6 cellular contexts compared by ENCODE assay signal in the genomic region with DNA sequence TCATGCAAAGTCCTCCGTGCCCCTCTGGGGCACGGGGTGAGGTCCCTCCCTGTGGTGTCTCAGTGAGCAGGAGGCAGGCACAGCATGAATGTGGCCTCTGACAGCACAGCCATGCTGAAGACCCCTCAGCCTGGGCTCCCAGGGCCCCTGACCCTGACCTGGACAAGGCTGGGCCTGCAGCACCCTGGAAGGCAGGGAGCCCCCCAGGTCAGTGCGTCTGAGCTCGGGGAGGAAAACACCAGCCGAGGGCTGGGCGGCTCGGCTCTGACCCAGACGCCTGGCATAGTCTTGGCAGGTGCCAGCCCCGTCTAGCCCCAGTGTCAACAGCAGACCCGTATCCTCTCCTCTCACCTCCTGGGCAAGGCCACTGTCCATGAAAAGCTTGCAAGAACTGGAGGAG.
"Had no signal": no experiment of that assay in that cellular context is flagged by ENCODE, and none has a peak within 500 bp of the region (broad histone marks: within the 10 kb centered on the region; RNA-seq: fewer than 3 reads in every experiment).

No MANE protein-coding gene starts in this region.

- ATAC-seq: HepG2, K562 had no signal

- H3K27ac ChIP-seq: HL-60 had no signal

- H3K4me3 ChIP-seq: K562 had no signal

- DNase-seq: IMR-90, KBM-7 had no signal

- FAIRE-seq: HepG2, HTR-8/SVneo, K562 had no signal
